ENCODE assay signal across 15 cellular contexts in genomic region chr4:1259966-1260365, GRCh38.
"Had no signal": no experiment of that assay in that cellular context is flagged by ENCODE, and none has a peak within 500 bp of the region (broad histone marks: within the 10 kb centered on the region; RNA-seq: fewer than 3 reads in every experiment).

No MANE protein-coding gene starts in this region.

- DNase-seq: activated CD4-positive, alpha-beta T cell treated with anti-CD3 and anti-CD28 coated beads, Interleukin-2, amount 50 U/mL, for 4 hours; activated gamma-delta T cell; amniotic stem cell; body of pancreas; central memory CD4-positive, alpha-beta T cell; effector CD4-positive, alpha-beta T cell; foreskin keratinocyte; islet precursor cell; mammary epithelial cell; nephron progenitor cell; psoas muscle; right lobe of liver; stimulated activated CD4-positive, alpha-beta T cell treated with anti-CD3 and anti-CD28 coated beads, Interleukin-1b, Interleukin-23, amount 100 ng/mL, for 48 hours had no signal

- H3K27ac Mint-ChIP-seq: nephron progenitor cell, WTC11 had no signal

- H3K4me3 Mint-ChIP-seq: nephron progenitor cell, WTC11 had no signal

- ATAC-seq: body of pancreas, foreskin keratinocyte, left lobe of liver, WTC11 had no signal

- H3K4me1 Mint-ChIP-seq: nephron progenitor cell, WTC11 had no signal
